In the genomic region with DNA sequence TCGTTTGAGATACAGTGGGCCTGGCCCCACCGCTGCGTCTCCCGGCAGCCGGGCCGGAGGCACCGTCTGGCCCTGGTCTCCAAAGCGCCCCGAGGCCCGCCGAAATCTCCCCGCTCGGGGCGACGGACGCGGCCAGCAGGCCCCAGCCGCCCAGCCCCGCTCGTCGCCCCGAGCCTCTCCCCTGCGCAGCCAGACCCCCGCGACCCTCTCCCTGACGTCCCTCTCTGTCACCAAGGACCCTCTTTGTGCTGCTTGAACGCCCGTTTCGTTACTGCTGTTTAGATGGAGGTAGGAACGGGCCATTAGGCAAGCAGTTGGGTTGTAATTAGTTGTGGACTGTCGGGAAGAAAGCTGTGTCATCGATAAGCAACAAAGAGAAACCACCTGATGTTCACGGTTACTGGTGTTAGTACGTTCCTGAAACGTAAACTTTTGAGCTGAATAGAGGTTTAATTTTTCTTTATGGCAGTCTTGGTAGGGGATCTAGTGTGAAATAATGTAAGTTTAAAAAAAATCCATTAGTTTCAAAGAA, we compare ENCODE assay signal across 8 cellular contexts. TPM values are rescaled to one million over a fixed set of nuclear protein-coding genes. Genes with fewer than 3 reads are reported as not detected.
DNase-seq lines count a peak whose midpoint lies in the region; ATAC-seq and TF ChIP-seq lines count a peak whose summit lies in the region.

No MANE protein-coding gene starts in this region.

- peak; percentile 72 for DNase-seq in ELR (ENCODE audit: low read depth)
- peak; percentile 63 for DNase-seq in HT-29 (ENCODE audit: low spot score)
- no peak for DNase-seq in RWPE2 (ENCODE audit: low spot score)
- peak; percentile 69 for DNase-seq in astrocyte of the spinal cord (ENCODE audit: low read depth, low spot score)
- no peak for DNase-seq in iPS DF 6.9 (ENCODE audit: low read depth, low spot score)
- peak in 1 of 2 donors; percentile 5 for DNase-seq in gastrocnemius medialis
- no peak for DNase-seq in activated effector memory CD4-positive, alpha-beta T cell treated with anti-CD3 and anti-CD28 coated beads, Interleukin-2, amount 50 U/mL, for 16 hours

- H3K27me3 ChIP-seq in RWPE2 (ENCODE audit: insufficient read depth, poor library complexity, severe bottlenecking) (no peaks in the 10 kb centered on the region), iPS DF 6.9 (ENCODE audit: control insufficient read depth, insufficient read depth, low read length) (no peaks in the 10 kb centered on the region), gastrocnemius medialis (no peaks in the 10 kb centered on the region)

- ATAC-seq in GM21423 (IDR thresholded peaks at IDR 0.05; ENCODE audit: unreplicated experiment) (peak; percentile 18), RWPE2 (ENCODE audit: low read depth) (peak; percentile 31), gastrocnemius medialis (peak; percentile 45 to 56)

- intact Hi-C loops in gastrocnemius medialis (cut with DNase I; ENCODE audit: low total_unique reads) = loop anchor here (5.0 kb wide), 3 partner anchors 135 to 690 kb away; a partner anchor contains a TSS

- TF ChIP-seq CTCF in RWPE2 (IDR thresholded peaks at IDR 0.05; ENCODE audit: poor library complexity, severe bottlenecking) (no peak), astrocyte of the spinal cord (IDR thresholded peaks at IDR 0.05; ENCODE audit: low read depth, low read length) (no peak), gastrocnemius medialis (IDR thresholded peaks at IDR 0.05 in 4 of 5, conservative IDR thresholded peaks at IDR 0.05 in 1 of 5) (no peak)

- H3K4me3 ChIP-seq in RWPE2 (ENCODE audit: severe bottlenecking) = peak overlapping the region; percentile 60
- peak overlapping the region; percentile 89 for H3K4me3 ChIP-seq in astrocyte of the spinal cord (ENCODE audit: low read depth, low read length)
- peak overlapping the region; percentile 77 for H3K4me3 ChIP-seq in iPS DF 6.9 (ENCODE audit: low read length)
- peak overlapping the region; percentile 77 to 94 (median 93) for H3K4me3 ChIP-seq in gastrocnemius medialis

- peak in 1 of 2 donors; percentile 7 for TF ChIP-seq POLR2A in gastrocnemius medialis (IDR thresholded peaks at IDR 0.05)

- H3K9me3 ChIP-seq in RWPE2 (ENCODE audit: severe bottlenecking) (no peaks in the 10 kb centered on the region), iPS DF 6.9 (ENCODE audit: control insufficient read depth, insufficient read depth, low read length) (no peaks in the 10 kb centered on the region), gastrocnemius medialis (no peaks in the 10 kb centered on the region)

- H3K4me1 ChIP-seq in RWPE2 (ENCODE audit: insufficient read depth, poor library complexity, severe bottlenecking) = peaks cover 21% of the 10 kb centered on the region
- H3K4me1 ChIP-seq in iPS DF 6.9 (ENCODE audit: control insufficient read depth, insufficient read depth, low read length) = no peaks in the 10 kb centered on the region
- H3K4me1 ChIP-seq in gastrocnemius medialis = peaks cover 33 to 40% of the 10 kb centered on the region in 2 donors

- WGBS in iPS DF 6.9 (ENCODE audit: insufficient coverage, insufficient read length) = no CpG with 5 or more reads among the region's 35 CpGs

- in situ Hi-C loops in astrocyte of the spinal cord (cut with HindIII; ENCODE audit: low sequenced_read_pairs) (no loop called here), gastrocnemius medialis (cut with MboI; ENCODE audit: low sequenced_read_pairs in 4 of 4) (loop anchor here in 1 of 4 donors (10.0 kb wide), 1 partner anchor 208 kb away; a partner anchor contains a TSS)

- peak overlapping the region; percentile 73 for H3K27ac ChIP-seq in RWPE2 (ENCODE audit: poor library complexity, severe bottlenecking)
- no peak overlapping the region for H3K27ac ChIP-seq in iPS DF 6.9 (ENCODE audit: low read length)
- H3K27ac ChIP-seq in gastrocnemius medialis = peak overlapping the region; percentile 92 to 100 (median 98)

- H3K36me3 ChIP-seq in RWPE2 (ENCODE audit: low read depth) (peaks cover 23% of the 10 kb centered on the region), iPS DF 6.9 (ENCODE audit: control insufficient read depth, insufficient read depth, low read length) (no peaks in the 10 kb centered on the region; the same call in 1 of the 2 replicates), gastrocnemius medialis (peaks cover 0 to 2% of the 10 kb centered on the region in 2 donors)

RNA-seq across cellular contexts. Expression of a gene that starts 0.7 kb away (rescaled TPM):
- total RNA-seq in HT-29 (2014; rRNA removed; shearing (Covaris generic)) = 27.8 and 28.3 TPM in 2 replicates
- 10 to 100 TPM; 54.8 to 85.1 (median 77.0) TPM for total RNA-seq in gastrocnemius medialis

Comparison
In these comparisons a context has a peak if more than half of its experiments do, and no peak if none do; other contexts are left out.
1. DNase-seq: peak in ELR (single experiment), HT-29 (single experiment) and astrocyte of the spinal cord (single experiment); none in RWPE2 (single experiment), iPS DF 6.9 (single experiment) and activated effector memory CD4-positive, alpha-beta T cell treated with anti-CD3 and anti-CD28 coated beads, Interleukin-2, amount 50 U/mL, for 16 hours (single experiment).
2. Peak in every context shown above with its lines, with median percentiles within 50 percentile points of each other: ATAC-seq and H3K4me3 ChIP-seq.